ENCODE assay signal across 11 cellular contexts in genomic region chr2:172288603-172289002, GRCh38.
DNase-seq lines count a peak whose midpoint lies in the region; ATAC-seq, FAIRE-seq and TF ChIP-seq lines count a peak whose summit lies in the region.
"Had no signal": no experiment of that assay in that cellular context is flagged by ENCODE, and none has a peak within 500 bp of the region (broad histone marks: within the 10 kb centered on the region; RNA-seq: fewer than 3 reads in every experiment).

No MANE protein-coding gene starts in this region.

- CTCF ChIA-PET in activated naive CD4-positive, alpha-beta T cell treated with anti-CD3 and anti-CD28 coated beads, Interleukin-2, amount 10 ng/mL, durations not matched to agents 7 days and 5 days (lab: Charles Lee) = no interaction called here

- peak; percentile 65 for FAIRE-seq in H54 (lab: Jason Lieb, UNC)
- FAIRE-seq: colon, GM12878 had no signal

- DNase-seq in H54 (ENCODE audit: insufficient read length, low spot score) (peak; percentile 26), NCI-H226 (peak; percentile 34)
- peak; percentile 27 for DNase-seq in activated naive CD4-positive, alpha-beta T cell treated with anti-CD3 and anti-CD28 coated beads, Interleukin-2, amount 10 ng/mL, durations not matched to agents 7 days and 5 days
- peak; percentile 19 for DNase-seq in stimulated activated CD4-positive, alpha-beta T cell treated with anti-CD3 and anti-CD28 coated beads, Interleukin-2, amount 100 ng/mL, for 4 hours (ENCODE audit: low read depth)
- DNase-seq: immature natural killer cell, substantia nigra had no signal

- H3K27me3 Mint-ChIP-seq in activated naive CD4-positive, alpha-beta T cell treated with anti-CD3 and anti-CD28 coated beads, Interleukin-2, amount 10 ng/mL, durations not matched to agents 7 days and 5 days = peaks cover 2% of the 10 kb centered on the region

- no peak for ATAC-seq in GM21723 (IDR thresholded peaks at IDR 0.05; ENCODE audit: unreplicated experiment)
- no peak for ATAC-seq in HG03280 (IDR thresholded peaks at IDR 0.05; ENCODE audit: unreplicated experiment)
- no peak for ATAC-seq in GM21390 (IDR thresholded peaks at IDR 0.05; ENCODE audit: unreplicated experiment)
- ATAC-seq: GM12878 had no signal

- no peaks in the 10 kb centered on the region for H3K9me3 Mint-ChIP-seq in activated naive CD4-positive, alpha-beta T cell treated with anti-CD3 and anti-CD28 coated beads, Interleukin-2, amount 10 ng/mL, durations not matched to agents 7 days and 5 days

- no peak overlapping the region for H3K27ac Mint-ChIP-seq in activated naive CD4-positive, alpha-beta T cell treated with anti-CD3 and anti-CD28 coated beads, Interleukin-2, amount 10 ng/mL, durations not matched to agents 7 days and 5 days
- H3K27ac Mint-ChIP-seq: immature natural killer cell had no signal

- H3K36me3 Mint-ChIP-seq in activated naive CD4-positive, alpha-beta T cell treated with anti-CD3 and anti-CD28 coated beads, Interleukin-2, amount 10 ng/mL, durations not matched to agents 7 days and 5 days = no peaks in the 10 kb centered on the region
- H3K36me3 Mint-ChIP-seq: immature natural killer cell had no signal

- no peak overlapping the region for H3K4me3 Mint-ChIP-seq in activated naive CD4-positive, alpha-beta T cell treated with anti-CD3 and anti-CD28 coated beads, Interleukin-2, amount 10 ng/mL, durations not matched to agents 7 days and 5 days
- H3K4me3 Mint-ChIP-seq: immature natural killer cell had no signal

- peaks cover 30% of the 10 kb centered on the region for H3K4me1 Mint-ChIP-seq in activated naive CD4-positive, alpha-beta T cell treated with anti-CD3 and anti-CD28 coated beads, Interleukin-2, amount 10 ng/mL, durations not matched to agents 7 days and 5 days
- H3K4me1 Mint-ChIP-seq: immature natural killer cell had no signal

- no peak for TF ChIP-seq POLR2A in H54 (IDR thresholded peaks at IDR 0.05; ENCODE audit: low read depth, low read length)
